Comparison of ENCODE assay signal across 17 cellular contexts in the genomic region with DNA sequence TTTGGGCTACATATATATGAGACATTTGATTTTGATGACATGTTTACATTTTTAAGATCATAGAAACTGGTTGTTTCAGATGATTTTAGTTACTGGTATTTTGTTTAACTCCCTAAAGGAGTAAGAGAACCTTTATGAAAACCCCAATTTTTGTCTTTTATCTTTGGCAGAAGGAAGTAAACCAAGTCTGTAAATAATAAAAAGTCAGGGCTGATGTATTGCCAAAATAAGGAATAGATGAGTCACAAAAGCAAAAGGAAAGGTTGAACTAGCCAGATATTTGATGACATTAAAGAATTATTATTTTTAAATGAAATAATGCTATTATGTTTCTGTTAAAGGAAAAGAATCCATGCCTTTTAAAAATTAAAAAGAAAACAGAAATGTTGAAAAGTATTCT.
DNase-seq lines count a peak whose midpoint lies in the region; ATAC-seq, FAIRE-seq and TF ChIP-seq lines count a peak whose summit lies in the region.
"Had no signal": no experiment of that assay in that cellular context is flagged by ENCODE, and none has a peak within 500 bp of the region (broad histone marks: within the 10 kb centered on the region; RNA-seq: fewer than 3 reads in every experiment).

No MANE protein-coding gene starts in this region.

- no peak for ATAC-seq in GM19455 (IDR thresholded peaks at IDR 0.05; ENCODE audit: unreplicated experiment)
- no peak for ATAC-seq in GM21717 (IDR thresholded peaks at IDR 0.05; ENCODE audit: unreplicated experiment)
- ATAC-seq: HepG2 had no signal

- no peak for TF ChIP-seq CTCF in mesothelial cell of epicardium (IDR thresholded peaks at IDR 0.05; ENCODE audit: unreplicated experiment)

- peak overlapping the region; percentile 35 for H3K27ac Mint-ChIP-seq in activated naive CD8-positive, alpha-beta T cell
- H3K27ac Mint-ChIP-seq in activated naive CD8-positive, alpha-beta T cell treated with anti-CD3 and anti-CD28 coated beads for 36 hours, result no peak overlapping the region
- H3K27ac Mint-ChIP-seq in mesothelial cell of epicardium, result peak overlapping the region; percentile 83
- H3K27ac Mint-ChIP-seq: CD8-positive, alpha-beta memory T cell; H9 had no signal

- DNase-seq in activated naive CD8-positive, alpha-beta T cell treated with anti-CD3 and anti-CD28 coated beads for 36 hours, result no peak
- DNase-seq in mesothelial cell of epicardium (ENCODE audit: low spot score in 2 of 2, unreplicated experiment in 2 of 2) (no peak), GM12892 (ENCODE audit: insufficient read length) (no peak), NCI-H524 (lab: John Stamatoyannopoulos, UW) (no peak)
- DNase-seq: AML-193; Caco-2; CD8-positive, alpha-beta memory T cell; DND-41; GDM1; GOT3; H9 had no signal

- H3K36me3 Mint-ChIP-seq in activated naive CD8-positive, alpha-beta T cell, result peaks cover 9% of the 10 kb centered on the region
- peaks cover 7% of the 10 kb centered on the region for H3K36me3 Mint-ChIP-seq in activated naive CD8-positive, alpha-beta T cell treated with anti-CD3 and anti-CD28 coated beads for 36 hours
- peaks cover 5% of the 10 kb centered on the region for H3K36me3 Mint-ChIP-seq in mesothelial cell of epicardium

- TF ChIP-seq POLR2A in GM12892 (IDR thresholded peaks at IDR 0.05; ENCODE audit: low read depth, low read length), result no peak

- no peaks in the 10 kb centered on the region for H3K27me3 Mint-ChIP-seq in activated naive CD8-positive, alpha-beta T cell
- no peaks in the 10 kb centered on the region for H3K27me3 Mint-ChIP-seq in activated naive CD8-positive, alpha-beta T cell treated with anti-CD3 and anti-CD28 coated beads for 36 hours
- H3K27me3 Mint-ChIP-seq in mesothelial cell of epicardium (ENCODE audit: low read depth), result no peaks in the 10 kb centered on the region
- H3K27me3 Mint-ChIP-seq: CD8-positive, alpha-beta memory T cell had no signal

- no peak overlapping the region for H3K4me3 Mint-ChIP-seq in activated naive CD8-positive, alpha-beta T cell
- no peak overlapping the region for H3K4me3 Mint-ChIP-seq in activated naive CD8-positive, alpha-beta T cell treated with anti-CD3 and anti-CD28 coated beads for 36 hours
- H3K4me3 Mint-ChIP-seq in mesothelial cell of epicardium, result no peak overlapping the region
- H3K4me3 Mint-ChIP-seq: CD8-positive, alpha-beta memory T cell; H9 had no signal

- FAIRE-seq in endometrium (lab: Jason Lieb, UNC) (peak; percentile 90), GM12892 (lab: Jason Lieb, UNC) (no peak)
- FAIRE-seq: HepG2, HTR-8/SVneo had no signal

- H3K9me3 Mint-ChIP-seq in activated naive CD8-positive, alpha-beta T cell (ENCODE audit: low read depth), result peaks cover 11% of the 10 kb centered on the region
- H3K9me3 Mint-ChIP-seq in activated naive CD8-positive, alpha-beta T cell treated with anti-CD3 and anti-CD28 coated beads for 36 hours, result peaks cover 13% of the 10 kb centered on the region
- H3K9me3 Mint-ChIP-seq in mesothelial cell of epicardium, result peaks cover 12% of the 10 kb centered on the region

- peaks cover 1% of the 10 kb centered on the region for H3K4me1 Mint-ChIP-seq in activated naive CD8-positive, alpha-beta T cell (ENCODE audit: low read depth)
- peaks cover 8% of the 10 kb centered on the region for H3K4me1 Mint-ChIP-seq in activated naive CD8-positive, alpha-beta T cell treated with anti-CD3 and anti-CD28 coated beads for 36 hours
- peaks cover 52% of the 10 kb centered on the region for H3K4me1 Mint-ChIP-seq in mesothelial cell of epicardium
- H3K4me1 Mint-ChIP-seq: CD8-positive, alpha-beta memory T cell had no signal
